In genomic region chr2:68031546-68032160, GRCh38 we compare ENCODE assay signal across 8 cellular contexts. TPM values are rescaled to one million over a fixed set of nuclear protein-coding genes. Genes with fewer than 3 reads are reported as not detected.
A peak's percentile ranks its signal among the peaks of the same experiment; 100 is the strongest.
DNase-seq lines count a peak whose midpoint lies in the region; ATAC-seq, FAIRE-seq and TF ChIP-seq lines count a peak whose summit lies in the region.

No MANE protein-coding gene starts in this region.

- TF ChIP-seq CTCF in LNCaP clone FGC (IDR thresholded peaks at IDR 0.05; ENCODE audit: control insufficient read depth, extremely low read depth, insufficient read depth) (peak; percentile 50), epithelial cell of esophagus (IDR thresholded peaks at IDR 0.05; ENCODE audit: insufficient read depth, low read depth, low read length, missing control alignments) (peak; percentile 59), osteoblast (IDR thresholded peaks at IDR 0.05; ENCODE audit: extremely low read depth, low read depth, low read length) (peak; percentile 69)

- peaks cover 20% of the 10 kb centered on the region for H3K4me1 ChIP-seq in osteoblast (ENCODE audit: insufficient read depth, low read length)

- H4K20me1 ChIP-seq in osteoblast (ENCODE audit: insufficient read depth, low read length), result no peaks in the 10 kb centered on the region

- H3K36me3 ChIP-seq in osteoblast (ENCODE audit: insufficient read depth, low read length), result no peaks in the 10 kb centered on the region

- peak; percentile 77 for DNase-seq in EH (ENCODE audit: low read depth)
- peak; percentile 17 for DNase-seq in LNCaP clone FGC (ENCODE audit: low read depth)
- DNase-seq in RCC 7860 (ENCODE audit: low spot score), result peak; percentile 56
- DNase-seq in epithelial cell of esophagus (ENCODE audit: low read depth), result peak; percentile 71
- no peak for DNase-seq in osteoblast (ENCODE audit: insufficient read length, low spot score, missing footprints)
- no peak for DNase-seq in activated CD4-positive, alpha-beta T cell treated with anti-CD3 and anti-CD28 coated beads, Interleukin-2, amount 50 U/mL, for 48 hours

- no peak overlapping the region for H2AFZ ChIP-seq in osteoblast (ENCODE audit: low read length)

- no peaks in the 10 kb centered on the region for H3K9me3 ChIP-seq in osteoblast (ENCODE audit: low read depth, low read length)

- H3K27ac ChIP-seq in osteoblast (ENCODE audit: low read depth, low read length), result no peak overlapping the region

- H3K79me2 ChIP-seq in osteoblast (ENCODE audit: insufficient read depth, low read length), result no peaks in the 10 kb centered on the region

- peak; percentile 85 for FAIRE-seq in RCC 7860 (lab: Jason Lieb, UNC)

- H3K4me3 ChIP-seq in LNCaP clone FGC (ENCODE audit: low read depth, low read length) (no peak overlapping the region), epithelial cell of esophagus (ENCODE audit: low read length) (no peak overlapping the region), osteoblast (ENCODE audit: insufficient read depth, low read length) (no peak overlapping the region)

- no peaks in the 10 kb centered on the region for H3K27me3 ChIP-seq in osteoblast (ENCODE audit: insufficient read depth, low read length)

- peak overlapping the region; percentile 25 for H3K4me2 ChIP-seq in osteoblast (ENCODE audit: insufficient read depth, low read length)

- peak; percentile 86 for ATAC-seq in GM21529 (IDR thresholded peaks at IDR 0.05; ENCODE audit: unreplicated experiment)
- ATAC-seq in GM18517 (IDR thresholded peaks at IDR 0.05; ENCODE audit: unreplicated experiment), result no peak

RNA-seq across cellular contexts. Expression of gene C1D, which starts 31.2 kb away (rescaled TPM):
- 24.8 and 25.7 TPM in 2 replicates for total RNA-seq in osteoblast

Comparison
In these comparisons a context has a peak if more than half of its experiments do, and no peak if none do; other contexts are left out.
1. DNase-seq: peak in EH (single experiment), LNCaP clone FGC (single experiment), RCC 7860 (single experiment) and epithelial cell of esophagus (single experiment); none in osteoblast (single experiment) and activated CD4-positive, alpha-beta T cell treated with anti-CD3 and anti-CD28 coated beads, Interleukin-2, amount 50 U/mL, for 48 hours (0 of 2).
2. Peak in every context shown above with its lines, with median percentiles within 50 percentile points of each other: CTCF ChIP-seq.